Comparison of ENCODE assay signal across 8 cellular contexts in the genomic region with DNA sequence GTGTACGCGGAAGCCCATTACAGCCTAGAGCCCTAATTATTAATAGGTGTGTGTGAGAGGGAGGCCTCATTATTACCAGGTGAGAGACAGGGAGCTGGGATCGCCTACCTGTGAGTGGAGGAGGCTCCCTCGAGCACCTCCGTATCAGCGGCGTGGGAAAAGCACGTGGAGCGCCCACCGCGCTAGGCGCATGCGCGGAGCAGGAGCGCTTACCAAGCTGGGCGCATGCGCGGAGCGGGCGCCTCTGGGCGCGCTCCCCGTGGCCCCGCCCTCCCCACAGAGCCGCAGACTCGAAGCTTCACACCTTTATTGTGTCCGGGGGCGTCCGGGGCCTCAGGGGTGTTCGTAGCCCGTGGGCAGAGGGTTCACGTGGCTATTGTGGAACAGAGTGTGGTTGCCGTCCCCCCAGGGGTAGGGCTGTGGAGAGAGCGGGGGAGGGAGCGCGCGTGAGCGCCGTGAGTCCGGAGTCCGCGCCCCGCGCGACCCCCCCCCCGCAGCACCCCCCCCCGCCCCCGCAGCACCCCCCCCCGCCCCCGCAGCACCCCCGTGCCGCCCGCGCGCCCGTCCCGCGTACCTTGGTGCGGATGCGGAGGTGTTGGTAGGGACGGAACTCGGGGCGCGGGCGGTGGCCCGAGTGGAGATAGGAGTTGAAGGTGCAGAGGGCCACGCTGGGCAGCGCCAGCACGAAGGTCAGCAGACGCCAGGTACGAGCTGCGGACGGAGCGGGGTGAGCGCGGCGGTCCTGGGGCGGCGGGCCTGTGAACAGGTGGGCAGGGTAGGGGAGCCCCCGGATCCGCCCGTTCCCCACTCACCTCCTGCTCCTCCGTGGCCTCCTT. TPM values are rescaled to one million over a fixed set of nuclear protein-coding genes. Genes with fewer than 3 reads are reported as not detected.
DNase-seq lines count a peak whose midpoint lies in the region; ATAC-seq and TF ChIP-seq lines count a peak whose summit lies in the region.

No MANE protein-coding gene starts in this region.

- intact Hi-C loops in breast epithelium (cut with DNase I; ENCODE audit: low total_unique reads) = no loop called here
- intact Hi-C loops in left colon (cut with DNase I, micrococcal nuclease) = no loop called here

- peak overlapping the region; percentile 35 to 75 (median 55) for H3K4me3 ChIP-seq in breast epithelium

- ATAC-seq in WTC11 = peak; percentile 32
- peak; percentile 57 for ATAC-seq in left colon
- ATAC-seq in GM21447 (IDR thresholded peaks at IDR 0.05; ENCODE audit: unreplicated experiment) = no peak

- H3K27me3 ChIP-seq in breast epithelium = peaks cover 0 to 2% of the 10 kb centered on the region in 2 donors

- no peak for TF ChIP-seq POLR2A in breast epithelium (IDR thresholded peaks at IDR 0.05)

- H3K36me3 ChIP-seq in breast epithelium = no peaks in the 10 kb centered on the region

- DNase-seq in C1 segment of cervical spinal cord (lab: John Stamatoyannopoulos, UW) (peak in 12 of 14 donors; percentile 8 to 71 (median 32)), WTC11 (ENCODE audit: low spot score) (peak; percentile 37), breast epithelium (ENCODE audit: low spot score in 2 of 2) (no peak), left colon (peak; percentile 34 to 63), HCEC 1CT (no peak), NCI-H128 (lab: John Stamatoyannopoulos, UW; ENCODE audit: unreplicated experiment) (no peak)
- peak; percentile 73 to 83 for DNase-seq in stimulated activated CD4-positive, alpha-beta T cell treated with anti-CD3 and anti-CD28 coated beads, Interleukin-4, amount 100 ng/mL, for 4 hours

- no peak overlapping the region for H3K27ac Mint-ChIP-seq in WTC11

- CTCF ChIA-PET in WTC11 (lab: Charles Lee) = interaction anchor here (0.7 to 2.0 kb wide), 3 partner anchors 28 to 225 kb away, joined by 3 to 7 read pairs (median 6); partner anchors contain the start of gene PYCARD

- no peaks in the 10 kb centered on the region for H3K9me3 ChIP-seq in breast epithelium

- H3K27ac ChIP-seq in breast epithelium = no peak overlapping the region

- no peak for TF ChIP-seq CTCF in WTC11 (IDR thresholded peaks at IDR 0.05)
- TF ChIP-seq CTCF in breast epithelium (IDR thresholded peaks at IDR 0.05) = no peak

- H3K4me1 Mint-ChIP-seq in WTC11 = 0 out of 2 replicates have a peak, but pooled peaks cover 2% of the 10 kb centered on the region

- peaks cover 54% of the 10 kb centered on the region for H3K27me3 Mint-ChIP-seq in WTC11 (ENCODE audit: low read depth)

- H3K4me3 Mint-ChIP-seq in WTC11 = peak overlapping the region; percentile 47

- no peaks in the 10 kb centered on the region for H3K9me3 Mint-ChIP-seq in WTC11

- no peaks in the 10 kb centered on the region for H3K4me1 ChIP-seq in breast epithelium

- POLR2A ChIA-PET in WTC11 (lab: Charles Lee) = interaction anchor here (0.6 to 0.9 kb wide), 3 partner anchors 15 to 272 kb away, joined by 3 read pairs; partner anchors contain the start of gene ZNF843

- no peaks in the 10 kb centered on the region; the same call in 1 of the 2 replicates for H3K36me3 Mint-ChIP-seq in WTC11

TF ChIP-seq in WTC11, 78 proteins besides CTCF, POLR2A, EP300 and RAD21 (continues in another document):
- TF ChIP-seq E2F1 (CRISPR knock-in tag; IDR thresholded peaks at IDR 0.05) (peak; percentile 37; the same call in 1 of the 2 replicates), TEAD1 (CRISPR knock-in tag; IDR thresholded peaks at IDR 0.05) (0 out of 2 replicates have a peak, but pooled peaks have one; percentile 58), JAZF1 (CRISPR knock-in tag; IDR thresholded peaks at IDR 0.05) (no peak), STAT6 (CRISPR knock-in tag; conservative IDR thresholded peaks at IDR 0.05; ENCODE audit: low read depth) (no peak), FOXJ3 (CRISPR knock-in tag; IDR thresholded peaks at IDR 0.05; ENCODE audit: borderline replicate concordance) (no peak), HMGA2 (CRISPR knock-in tag; IDR thresholded peaks at IDR 0.05) (no peak), OVOL2 (CRISPR knock-in tag; IDR thresholded peaks at IDR 0.05; ENCODE audit: borderline replicate concordance) (no peak), IRF1 (CRISPR knock-in tag; IDR thresholded peaks at IDR 0.05) (peak; percentile 75; the same call in 1 of the 2 replicates), SOX15 (CRISPR knock-in tag; IDR thresholded peaks at IDR 0.05) (no peak), USF2 (CRISPR knock-in tag; IDR thresholded peaks at IDR 0.05) (no peak), IRF2 (CRISPR knock-in tag; IDR thresholded peaks at IDR 0.05; ENCODE audit: borderline replicate concordance, low read depth) (no peak), NR1H2 (CRISPR knock-in tag; IDR thresholded peaks at IDR 0.05) (0 out of 2 replicates have a peak, but pooled peaks have one; percentile 38)
- TF ChIP-seq, protein P1, sequence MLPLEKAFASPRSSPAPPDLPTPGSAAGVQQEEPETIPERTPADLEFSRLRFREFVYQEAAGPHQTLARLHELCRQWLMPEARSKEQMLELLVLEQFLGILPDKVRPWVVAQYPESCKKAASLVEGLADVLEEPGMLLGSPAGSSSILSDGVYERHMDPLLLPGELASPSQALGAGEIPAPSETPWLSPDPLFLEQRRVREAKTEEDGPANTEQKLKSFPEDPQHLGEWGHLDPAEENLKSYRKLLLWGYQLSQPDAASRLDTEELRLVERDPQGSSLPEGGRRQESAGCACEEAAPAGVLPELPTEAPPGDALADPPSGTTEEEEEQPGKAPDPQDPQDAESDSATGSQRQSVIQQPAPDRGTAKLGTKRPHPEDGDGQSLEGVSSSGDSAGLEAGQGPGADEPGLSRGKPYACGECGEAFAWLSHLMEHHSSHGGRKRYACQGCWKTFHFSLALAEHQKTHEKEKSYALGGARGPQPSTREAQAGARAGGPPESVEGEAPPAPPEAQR (CRISPR knock-in tag; IDR thresholded peaks at IDR 0.05) = no peak

RNA-seq across cellular contexts. Expression of gene COX6A2, which starts 0.5 kb away (rescaled TPM):
- total RNA-seq in WTC11 (2021) (0.48 to 1.0 TPM in 2 of 3 replicates, not detected in the other), breast epithelium (not detected), left colon (not detected)

RNA-seq across cellular contexts. Expression of gene ZNF843, which starts 14.9 kb away (rescaled TPM):
- total RNA-seq in WTC11 (2021) (0.48 to 0.71 TPM (median 0.50 TPM) in 3 replicates), breast epithelium (1 to 10 TPM; 1.9 to 3.6 (median 3.1) TPM), left colon (under 1 TPM; 0.31 to 0.39 TPM)

RNA-seq across cellular contexts. Expression of gene ARMC5, which starts 31.6 kb away (rescaled TPM):
- total RNA-seq in WTC11 (2021) (11.3 to 13.2 TPM (median 13.0 TPM) in 3 replicates), breast epithelium (1 to 10 TPM; 5.3 to 7.2 (median 6.9) TPM), left colon (1 to 10 TPM; 7.0 to 8.5 TPM)

RNA-seq across cellular contexts. Expression of gene ITGAD, which starts 34.5 kb away (rescaled TPM):
- total RNA-seq in WTC11 (2021) (not detected in 3 replicates), breast epithelium (under 1 TPM in 2 of 3 donors, not detected in 1; 0.16 to 0.44 TPM), left colon (under 1 TPM in 1 of 2 donors, not detected in 1; 0.11 TPM)

RNA-seq across cellular contexts. Expression of gene TGFB1I1, which starts 44.3 kb away (rescaled TPM):
- 4.3 to 5.3 TPM (median 4.6 TPM) in 3 replicates for total RNA-seq in WTC11 (2021)
- 10 to 100 TPM; 17.4 to 31.8 (median 30.1) TPM for total RNA-seq in breast epithelium
- 10 to 100 TPM in 1 of 2 donors, 1 to 10 TPM in 1; 7.4 to 42.8 TPM for total RNA-seq in left colon

Comparison
In these comparisons a context has a peak if more than half of its experiments do, and no peak if none do; other contexts are left out.
1. DNase-seq: peak in C1 segment of cervical spinal cord (12 of 14), WTC11 (single experiment), left colon (2 of 2) and stimulated activated CD4-positive, alpha-beta T cell treated with anti-CD3 and anti-CD28 coated beads, Interleukin-4, amount 100 ng/mL, for 4 hours (2 of 2); none in breast epithelium (0 of 2), HCEC 1CT (single experiment) and NCI-H128 (single experiment).